ENCODE assay signal across 14 cellular contexts in the genomic region with DNA sequence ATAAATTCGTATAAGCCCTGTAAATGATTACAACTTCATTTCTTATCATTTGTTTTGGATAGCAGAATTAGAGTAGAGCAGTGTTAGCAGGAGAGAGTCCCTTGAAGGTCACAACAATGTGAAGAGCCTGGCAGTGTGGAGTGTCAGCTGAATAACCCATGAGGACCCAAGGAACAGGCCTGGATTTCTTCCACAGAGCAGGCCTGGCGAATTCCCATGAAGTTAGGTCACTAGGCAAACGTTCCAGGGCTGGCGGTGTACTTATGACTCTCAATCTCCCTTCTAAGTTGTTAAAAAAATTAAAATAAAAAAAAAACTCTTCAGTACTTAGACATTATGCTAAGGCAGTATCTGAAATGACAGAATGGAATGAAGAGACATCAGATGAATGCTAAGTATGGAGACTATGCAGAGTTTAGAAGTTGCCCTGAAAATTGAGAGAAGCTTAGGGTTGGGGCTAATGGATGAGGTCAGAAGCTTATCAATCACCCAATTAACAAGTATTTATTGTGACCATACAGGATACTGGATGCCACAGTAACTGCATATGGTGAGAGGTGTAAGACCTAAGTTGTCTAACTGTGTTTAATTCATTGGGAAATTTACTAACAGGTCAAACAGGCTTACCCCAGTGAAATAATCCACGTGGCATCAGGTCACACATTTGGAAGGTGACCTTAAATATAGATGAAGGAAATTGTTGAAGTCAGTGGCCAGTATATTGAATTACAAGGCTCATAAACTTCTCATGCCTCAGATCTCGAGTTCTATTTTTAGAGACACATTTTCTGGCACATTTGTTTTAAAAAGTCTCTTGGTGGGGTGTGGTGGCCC.
DNase-seq lines count a peak whose midpoint lies in the region; ATAC-seq and TF ChIP-seq lines count a peak whose summit lies in the region.
"Had no signal": no experiment of that assay in that cellular context is flagged by ENCODE, and none has a peak within 500 bp of the region (broad histone marks: within the 10 kb centered on the region; RNA-seq: fewer than 3 reads in every experiment).

No MANE protein-coding gene starts in this region.

- H3K9me3 ChIP-seq in mesodermal cell (ENCODE audit: control insufficient read depth, low read length) (no peaks in the 10 kb centered on the region), upper lobe of right lung (no peaks in the 10 kb centered on the region), spleen (no peaks in the 10 kb centered on the region), Peyer's patch (no peaks in the 10 kb centered on the region)

- H3K27ac ChIP-seq in mesodermal cell (ENCODE audit: low read depth, low read length, severe bottlenecking) (peak overlapping the region; percentile 66), upper lobe of right lung (no peak overlapping the region), spleen (no peak overlapping the region), Peyer's patch (no peak overlapping the region)

- peaks cover 4% of the 10 kb centered on the region for H3K27me3 Mint-ChIP-seq in activated CD4-positive, alpha-beta T cell treated with anti-CD3 and anti-CD28 coated beads for 36 hours

- H3K27me3 ChIP-seq in upper lobe of right lung (no peaks in the 10 kb centered on the region), spleen (replicated peaks in 1 of 7) (no peaks in the 10 kb centered on the region), Peyer's patch (no peaks in the 10 kb centered on the region)

- H3K4me3 ChIP-seq in mesodermal cell (ENCODE audit: extremely low read depth, insufficient read depth, low read length, poor library complexity, severe bottlenecking) (no peak overlapping the region), upper lobe of right lung (no peak overlapping the region), spleen (no peak overlapping the region), Peyer's patch (no peak overlapping the region)

- DNase-seq in LHCN-M2 (ENCODE audit: low read depth), result peak; percentile 58
- DNase-seq in fibroblast of gingiva (ENCODE audit: low read depth), result peak; percentile 44
- no peak for DNase-seq in upper lobe of right lung
- DNase-seq in activated CD4-positive, alpha-beta T cell treated with anti-CD3 and anti-CD28 coated beads for 36 hours, result no peak
- DNase-seq in spleen, result no peak
- no peak for DNase-seq in Peyer's patch
- DNase-seq: activated CD4-positive, alpha-beta T cell treated with anti-CD3 and anti-CD28 coated beads, Interleukin-2, amount 50 U/mL, for 4 hours; activated naive CD4-positive, alpha-beta T cell treated with anti-CD3 and anti-CD28 coated beads, Interleukin-2, amount 50 U/mL, for 16 hours; DMS 273 treated with DMSO at 0.1 percent for 48 hours; GOT3; Kasumi-1; NCI-H510A; retina had no signal

- 87% methylated on average over 3 of the region's 6 CpGs; no CpG with 5 or more reads in 1 of the 2 experiments for WGBS in mesodermal cell (ENCODE audit: insufficient coverage in 2 of 2), 2 experiments
- WGBS in spleen, 5 donors, result 63 to 77% (median 72%) methylated on average over 6 of the region's 6 CpGs

- no peak overlapping the region for H3K4me3 Mint-ChIP-seq in activated CD4-positive, alpha-beta T cell treated with anti-CD3 and anti-CD28 coated beads for 36 hours

- peak; percentile 89 for ATAC-seq in upper lobe of right lung
- ATAC-seq in activated CD4-positive, alpha-beta T cell treated with anti-CD3 and anti-CD28 coated beads for 36 hours, result no peak

- H3K4me1 Mint-ChIP-seq in activated CD4-positive, alpha-beta T cell treated with anti-CD3 and anti-CD28 coated beads for 36 hours, result no peaks in the 10 kb centered on the region

- TF ChIP-seq CTCF in upper lobe of right lung (IDR thresholded peaks at IDR 0.05) (no peak), spleen (IDR thresholded peaks at IDR 0.05 in 8 of 11, conservative IDR thresholded peaks at IDR 0.05 in 3 of 11) (no peak), Peyer's patch (IDR thresholded peaks at IDR 0.05) (no peak)

- H3K4me1 ChIP-seq in mesodermal cell (ENCODE audit: control insufficient read depth, insufficient read depth, low read length, poor library complexity, severe bottlenecking), result peaks cover 20% of the 10 kb centered on the region
- H3K4me1 ChIP-seq in upper lobe of right lung, result peaks cover 8% of the 10 kb centered on the region
- H3K4me1 ChIP-seq in spleen, result no peaks in the 10 kb centered on the region
- no peaks in the 10 kb centered on the region for H3K4me1 ChIP-seq in Peyer's patch

- H3K27ac Mint-ChIP-seq in activated CD4-positive, alpha-beta T cell treated with anti-CD3 and anti-CD28 coated beads for 36 hours, result no peak overlapping the region

- H3K9me3 Mint-ChIP-seq in activated CD4-positive, alpha-beta T cell treated with anti-CD3 and anti-CD28 coated beads for 36 hours (ENCODE audit: low read depth), result no peaks in the 10 kb centered on the region

- POLR2A ChIA-PET in activated CD4-positive, alpha-beta T cell treated with anti-CD3 and anti-CD28 coated beads for 36 hours (lab: Charles Lee), result no interaction called here

- H3K36me3 ChIP-seq in mesodermal cell (ENCODE audit: control insufficient read depth, insufficient read depth, low read length) (no peaks in the 10 kb centered on the region), upper lobe of right lung (no peaks in the 10 kb centered on the region), spleen (no peaks in the 10 kb centered on the region), Peyer's patch (no peaks in the 10 kb centered on the region)

- H3K36me3 Mint-ChIP-seq in activated CD4-positive, alpha-beta T cell treated with anti-CD3 and anti-CD28 coated beads for 36 hours (ENCODE audit: low read depth), result no peaks in the 10 kb centered on the region

- intact Hi-C loops in upper lobe of right lung (cut with DNase I) (no loop called here), spleen (cut with DNase I; ENCODE audit: low total_unique reads) (no loop called here)
- intact Hi-C loops in activated CD4-positive, alpha-beta T cell treated with anti-CD3 and anti-CD28 coated beads for 36 hours (cut with DNase I, micrococcal nuclease), result no loop called here

- TF ChIP-seq POLR2A in spleen (IDR thresholded peaks at IDR 0.05) (no peak), Peyer's patch (IDR thresholded peaks at IDR 0.05) (no peak)

- CTCF ChIA-PET in activated CD4-positive, alpha-beta T cell treated with anti-CD3 and anti-CD28 coated beads for 36 hours (lab: Charles Lee), result interaction anchor here (0.7 kb wide), 1 partner anchor 137 kb away, joined by 3 read pairs; no protein-coding TSS in a partner anchor

Comparison
In these comparisons a context has a peak if more than half of its experiments do, and no peak if none do; other contexts are left out.
1. DNase-seq: peak in LHCN-M2 (single experiment) and fibroblast of gingiva (single experiment); none in upper lobe of right lung (single experiment), activated CD4-positive, alpha-beta T cell treated with anti-CD3 and anti-CD28 coated beads for 36 hours (single experiment), spleen (single experiment) and Peyer's patch (0 of 3).